ENCODE assay signal across 10 cellular contexts in genomic region chr1:168504064-168504837, GRCh38. TPM values are rescaled to one million over a fixed set of nuclear protein-coding genes. Genes with fewer than 3 reads are reported as not detected.
DNase-seq lines count a peak whose midpoint lies in the region; ATAC-seq and TF ChIP-seq lines count a peak whose summit lies in the region.
"Had no signal": no experiment of that assay in that cellular context is flagged by ENCODE, and none has a peak within 500 bp of the region (broad histone marks: within the 10 kb centered on the region; RNA-seq: fewer than 3 reads in every experiment).

No MANE protein-coding gene starts in this region.

- H3K36me3 Mint-ChIP-seq in stimulated activated naive CD8-positive, alpha-beta T cell treated with anti-CD3 and anti-CD28 coated beads, Interleukin-15, Interleukin-2, amounts not matched to agents 100 ng/mL and 50 ng/mL, for 24 hours (ENCODE audit: low read depth) = peaks cover 4% of the 10 kb centered on the region
- no peaks in the 10 kb centered on the region for H3K36me3 Mint-ChIP-seq in chondrocyte (ENCODE audit: low read depth)

- H3K27me3 Mint-ChIP-seq in stimulated activated naive CD8-positive, alpha-beta T cell treated with anti-CD3 and anti-CD28 coated beads, Interleukin-15, Interleukin-2, amounts not matched to agents 100 ng/mL and 50 ng/mL, for 24 hours = no peaks in the 10 kb centered on the region
- H3K27me3 Mint-ChIP-seq in chondrocyte (ENCODE audit: low read depth) = no peaks in the 10 kb centered on the region
- H3K27me3 Mint-ChIP-seq: activated naive CD8-positive, alpha-beta T cell had no signal

- DNase-seq in GDM1 (lab: John Stamatoyannopoulos, UW) = peak; percentile 43
- peak; percentile 42 for DNase-seq in HPDE6-E6E7 (ENCODE audit: extremely low spot score)
- DNase-seq in chondrocyte (ENCODE audit: low spot score) = no peak
- DNase-seq in activated gamma-delta T cell (lab: John Stamatoyannopoulos, UW) = no peak
- DNase-seq in NCI-H526 treated with DMSO at 0.1 percent for 48 hours (lab: John Stamatoyannopoulos, UW) = no peak

- no peaks in the 10 kb centered on the region for H3K9me3 Mint-ChIP-seq in stimulated activated naive CD8-positive, alpha-beta T cell treated with anti-CD3 and anti-CD28 coated beads, Interleukin-15, Interleukin-2, amounts not matched to agents 100 ng/mL and 50 ng/mL, for 24 hours
- no peaks in the 10 kb centered on the region for H3K9me3 Mint-ChIP-seq in chondrocyte (ENCODE audit: low read depth)

- TF ChIP-seq CTCF in chondrocyte (IDR thresholded peaks at IDR 0.05) = no peak

- H3K27ac Mint-ChIP-seq in stimulated activated naive CD8-positive, alpha-beta T cell treated with anti-CD3 and anti-CD28 coated beads, Interleukin-15, Interleukin-2, amounts not matched to agents 100 ng/mL and 50 ng/mL, for 24 hours = peak overlapping the region; percentile 43
- no peak overlapping the region for H3K27ac Mint-ChIP-seq in chondrocyte (ENCODE audit: unreplicated experiment)
- H3K27ac Mint-ChIP-seq: activated naive CD8-positive, alpha-beta T cell had no signal

- peaks cover 91% of the 10 kb centered on the region for H3K4me1 Mint-ChIP-seq in stimulated activated naive CD8-positive, alpha-beta T cell treated with anti-CD3 and anti-CD28 coated beads, Interleukin-15, Interleukin-2, amounts not matched to agents 100 ng/mL and 50 ng/mL, for 24 hours (ENCODE audit: low read depth)
- H3K4me1 Mint-ChIP-seq in chondrocyte (ENCODE audit: low read depth) = peaks cover 12% of the 10 kb centered on the region

- peak; percentile 89 for ATAC-seq in GM21360 (IDR thresholded peaks at IDR 0.05; ENCODE audit: unreplicated experiment)
- ATAC-seq in esophagus mucosa = peak; percentile 79

- H3K4me3 Mint-ChIP-seq in stimulated activated naive CD8-positive, alpha-beta T cell treated with anti-CD3 and anti-CD28 coated beads, Interleukin-15, Interleukin-2, amounts not matched to agents 100 ng/mL and 50 ng/mL, for 24 hours = no peak overlapping the region
- H3K4me3 Mint-ChIP-seq in chondrocyte (ENCODE audit: unreplicated experiment) = no peak overlapping the region
- H3K4me3 Mint-ChIP-seq: activated naive CD8-positive, alpha-beta T cell had no signal

RNA-seq across cellular contexts. Expression of gene XCL2, which starts 39.5 kb away (rescaled TPM):
- total RNA-seq in esophagus mucosa (not detected), chondrocyte (not detected in 3 replicates)
- total RNA-seq: H1 had no signal

Comparison
In these comparisons a context has a peak if more than half of its experiments do, and no peak if none do; other contexts are left out.
1. DNase-seq: peak in GDM1 (single experiment) and HPDE6-E6E7 (single experiment); none in chondrocyte (single experiment), activated gamma-delta T cell (single experiment) and NCI-H526 treated with DMSO at 0.1 percent for 48 hours (single experiment).